In genomic region chr2:55232084-55232862, GRCh38 we compare ENCODE assay signal across 1 cellular context.
TF ChIP-seq lines count a peak whose summit lies in the region.

Gene CLHC1, minus strand, starts transcription at chr2:55232293. Its CDS starts 9,882 bp downstream, at chr2:55222411.
Gene RPS27A, plus strand, starts transcription at chr2:55232688. Its CDS starts 137 bp downstream, at chr2:55232825.

TF ChIP-seq in K562, 482 proteins besides CTCF, POLR2A, EP300 and RAD21 (continued from another document and continues in another):
- TF ChIP-seq, protein P1, sequence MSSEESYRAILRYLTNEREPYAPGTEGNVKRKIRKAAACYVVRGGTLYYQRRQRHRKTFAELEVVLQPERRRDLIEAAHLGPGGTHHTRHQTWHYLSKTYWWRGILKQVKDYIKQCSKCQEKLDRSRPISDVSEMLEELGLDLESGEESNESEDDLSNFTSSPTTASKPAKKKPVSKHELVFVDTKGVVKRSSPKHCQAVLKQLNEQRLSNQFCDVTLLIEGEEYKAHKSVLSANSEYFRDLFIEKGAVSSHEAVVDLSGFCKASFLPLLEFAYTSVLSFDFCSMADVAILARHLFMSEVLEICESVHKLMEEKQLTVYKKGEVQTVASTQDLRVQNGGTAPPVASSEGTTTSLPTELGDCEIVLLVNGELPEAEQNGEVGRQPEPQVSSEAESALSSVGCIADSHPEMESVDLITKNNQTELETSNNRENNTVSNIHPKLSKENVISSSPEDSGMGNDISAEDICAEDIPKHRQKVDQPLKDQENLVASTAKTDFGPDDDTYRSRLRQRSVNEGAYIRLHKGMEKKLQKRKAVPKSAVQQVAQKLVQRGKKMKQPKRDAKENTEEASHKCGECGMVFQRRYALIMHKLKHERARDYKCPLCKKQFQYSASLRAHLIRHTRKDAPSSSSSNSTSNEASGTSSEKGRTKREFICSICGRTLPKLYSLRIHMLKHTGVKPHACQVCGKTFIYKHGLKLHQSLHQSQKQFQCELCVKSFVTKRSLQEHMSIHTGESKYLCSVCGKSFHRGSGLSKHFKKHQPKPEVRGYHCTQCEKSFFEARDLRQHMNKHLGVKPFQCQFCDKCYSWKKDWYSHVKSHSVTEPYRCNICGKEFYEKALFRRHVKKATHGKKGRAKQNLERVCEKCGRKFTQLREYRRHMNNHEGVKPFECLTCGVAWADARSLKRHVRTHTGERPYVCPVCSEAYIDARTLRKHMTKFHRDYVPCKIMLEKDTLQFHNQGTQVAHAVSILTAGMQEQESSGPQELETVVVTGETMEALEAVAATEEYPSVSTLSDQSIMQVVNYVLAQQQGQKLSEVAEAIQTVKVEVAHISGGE (CRISPR knock-in tag; IDR thresholded peaks at IDR 0.05), result peak in 1 of 3 experiments; percentile 56; a peak in 2 of 6 replicates
- TF ChIP-seq HMG20B (CRISPR knock-in tag; IDR thresholded peaks at IDR 0.05), result no peak
- TF ChIP-seq RB1 (IDR thresholded peaks at IDR 0.05; ENCODE audit: low read depth), result peak; percentile 66
- TF ChIP-seq CHD4 (IDR thresholded peaks at IDR 0.05; ENCODE audit: insufficient read depth, insufficient replicate concordance, low read depth, low read length, poor library complexity, severe bottlenecking), result no peak
- peak; percentile 85; the same call in 1 of the 2 replicates for TF ChIP-seq ZNF766 (CRISPR knock-in tag; conservative IDR thresholded peaks at IDR 0.05)
- TF ChIP-seq, protein P2, sequence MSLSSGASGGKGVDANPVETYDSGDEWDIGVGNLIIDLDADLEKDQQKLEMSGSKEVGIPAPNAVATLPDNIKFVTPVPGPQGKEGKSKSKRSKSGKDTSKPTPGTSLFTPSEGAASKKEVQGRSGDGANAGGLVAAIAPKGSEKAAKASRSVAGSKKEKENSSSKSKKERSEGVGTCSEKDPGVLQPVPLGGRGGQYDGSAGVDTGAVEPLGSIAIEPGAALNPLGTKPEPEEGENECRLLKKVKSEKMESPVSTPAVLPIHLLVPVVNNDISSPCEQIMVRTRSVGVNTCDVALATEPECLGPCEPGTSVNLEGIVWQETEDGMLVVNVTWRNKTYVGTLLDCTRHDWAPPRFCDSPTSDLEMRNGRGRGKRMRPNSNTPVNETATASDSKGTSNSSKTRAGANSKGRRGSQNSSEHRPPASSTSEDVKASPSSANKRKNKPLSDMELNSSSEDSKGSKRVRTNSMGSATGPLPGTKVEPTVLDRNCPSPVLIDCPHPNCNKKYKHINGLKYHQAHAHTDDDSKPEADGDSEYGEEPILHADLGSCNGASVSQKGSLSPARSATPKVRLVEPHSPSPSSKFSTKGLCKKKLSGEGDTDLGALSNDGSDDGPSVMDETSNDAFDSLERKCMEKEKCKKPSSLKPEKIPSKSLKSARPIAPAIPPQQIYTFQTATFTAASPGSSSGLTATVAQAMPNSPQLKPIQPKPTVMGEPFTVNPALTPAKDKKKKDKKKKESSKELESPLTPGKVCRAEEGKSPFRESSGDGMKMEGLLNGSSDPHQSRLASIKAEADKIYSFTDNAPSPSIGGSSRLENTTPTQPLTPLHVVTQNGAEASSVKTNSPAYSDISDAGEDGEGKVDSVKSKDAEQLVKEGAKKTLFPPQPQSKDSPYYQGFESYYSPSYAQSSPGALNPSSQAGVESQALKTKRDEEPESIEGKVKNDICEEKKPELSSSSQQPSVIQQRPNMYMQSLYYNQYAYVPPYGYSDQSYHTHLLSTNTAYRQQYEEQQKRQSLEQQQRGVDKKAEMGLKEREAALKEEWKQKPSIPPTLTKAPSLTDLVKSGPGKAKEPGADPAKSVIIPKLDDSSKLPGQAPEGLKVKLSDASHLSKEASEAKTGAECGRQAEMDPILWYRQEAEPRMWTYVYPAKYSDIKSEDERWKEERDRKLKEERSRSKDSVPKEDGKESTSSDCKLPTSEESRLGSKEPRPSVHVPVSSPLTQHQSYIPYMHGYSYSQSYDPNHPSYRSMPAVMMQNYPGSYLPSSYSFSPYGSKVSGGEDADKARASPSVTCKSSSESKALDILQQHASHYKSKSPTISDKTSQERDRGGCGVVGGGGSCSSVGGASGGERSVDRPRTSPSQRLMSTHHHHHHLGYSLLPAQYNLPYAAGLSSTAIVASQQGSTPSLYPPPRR (CRISPR knock-in tag; IDR thresholded peaks at IDR 0.05; ENCODE audit: borderline replicate concordance), result no peak
- TF ChIP-seq ETV1 (tag; conservative IDR thresholded peaks at IDR 0.05; ENCODE audit: low read depth), result peak; percentile 63
- TF ChIP-seq MLLT1 (IDR thresholded peaks at IDR 0.05), result peak in 1 of 2 experiments; percentile 60; a peak in 2 of 4 replicates
- peak; percentile 77 for TF ChIP-seq GABPA (tag; conservative IDR thresholded peaks at IDR 0.05; ENCODE audit: low read depth)
- TF ChIP-seq RAD51 (IDR thresholded peaks at IDR 0.05; ENCODE audit: borderline replicate concordance, low read depth), result peak; percentile 28; the same call in 1 of the 2 replicates
- TF ChIP-seq HNRNPLL (IDR thresholded peaks at IDR 0.05; ENCODE audit: low read depth, low read length, poor library complexity, severe bottlenecking), result peak; percentile 94
- TF ChIP-seq TOE1 (IDR thresholded peaks at IDR 0.05; ENCODE audit: borderline replicate concordance), result peak; percentile 60; the same call in 1 of the 2 replicates
- no peak for TF ChIP-seq TOE1 (CRISPR knock-in tag; IDR thresholded peaks at IDR 0.05; ENCODE audit: borderline replicate concordance, low read depth)
- TF ChIP-seq, protein P3, sequence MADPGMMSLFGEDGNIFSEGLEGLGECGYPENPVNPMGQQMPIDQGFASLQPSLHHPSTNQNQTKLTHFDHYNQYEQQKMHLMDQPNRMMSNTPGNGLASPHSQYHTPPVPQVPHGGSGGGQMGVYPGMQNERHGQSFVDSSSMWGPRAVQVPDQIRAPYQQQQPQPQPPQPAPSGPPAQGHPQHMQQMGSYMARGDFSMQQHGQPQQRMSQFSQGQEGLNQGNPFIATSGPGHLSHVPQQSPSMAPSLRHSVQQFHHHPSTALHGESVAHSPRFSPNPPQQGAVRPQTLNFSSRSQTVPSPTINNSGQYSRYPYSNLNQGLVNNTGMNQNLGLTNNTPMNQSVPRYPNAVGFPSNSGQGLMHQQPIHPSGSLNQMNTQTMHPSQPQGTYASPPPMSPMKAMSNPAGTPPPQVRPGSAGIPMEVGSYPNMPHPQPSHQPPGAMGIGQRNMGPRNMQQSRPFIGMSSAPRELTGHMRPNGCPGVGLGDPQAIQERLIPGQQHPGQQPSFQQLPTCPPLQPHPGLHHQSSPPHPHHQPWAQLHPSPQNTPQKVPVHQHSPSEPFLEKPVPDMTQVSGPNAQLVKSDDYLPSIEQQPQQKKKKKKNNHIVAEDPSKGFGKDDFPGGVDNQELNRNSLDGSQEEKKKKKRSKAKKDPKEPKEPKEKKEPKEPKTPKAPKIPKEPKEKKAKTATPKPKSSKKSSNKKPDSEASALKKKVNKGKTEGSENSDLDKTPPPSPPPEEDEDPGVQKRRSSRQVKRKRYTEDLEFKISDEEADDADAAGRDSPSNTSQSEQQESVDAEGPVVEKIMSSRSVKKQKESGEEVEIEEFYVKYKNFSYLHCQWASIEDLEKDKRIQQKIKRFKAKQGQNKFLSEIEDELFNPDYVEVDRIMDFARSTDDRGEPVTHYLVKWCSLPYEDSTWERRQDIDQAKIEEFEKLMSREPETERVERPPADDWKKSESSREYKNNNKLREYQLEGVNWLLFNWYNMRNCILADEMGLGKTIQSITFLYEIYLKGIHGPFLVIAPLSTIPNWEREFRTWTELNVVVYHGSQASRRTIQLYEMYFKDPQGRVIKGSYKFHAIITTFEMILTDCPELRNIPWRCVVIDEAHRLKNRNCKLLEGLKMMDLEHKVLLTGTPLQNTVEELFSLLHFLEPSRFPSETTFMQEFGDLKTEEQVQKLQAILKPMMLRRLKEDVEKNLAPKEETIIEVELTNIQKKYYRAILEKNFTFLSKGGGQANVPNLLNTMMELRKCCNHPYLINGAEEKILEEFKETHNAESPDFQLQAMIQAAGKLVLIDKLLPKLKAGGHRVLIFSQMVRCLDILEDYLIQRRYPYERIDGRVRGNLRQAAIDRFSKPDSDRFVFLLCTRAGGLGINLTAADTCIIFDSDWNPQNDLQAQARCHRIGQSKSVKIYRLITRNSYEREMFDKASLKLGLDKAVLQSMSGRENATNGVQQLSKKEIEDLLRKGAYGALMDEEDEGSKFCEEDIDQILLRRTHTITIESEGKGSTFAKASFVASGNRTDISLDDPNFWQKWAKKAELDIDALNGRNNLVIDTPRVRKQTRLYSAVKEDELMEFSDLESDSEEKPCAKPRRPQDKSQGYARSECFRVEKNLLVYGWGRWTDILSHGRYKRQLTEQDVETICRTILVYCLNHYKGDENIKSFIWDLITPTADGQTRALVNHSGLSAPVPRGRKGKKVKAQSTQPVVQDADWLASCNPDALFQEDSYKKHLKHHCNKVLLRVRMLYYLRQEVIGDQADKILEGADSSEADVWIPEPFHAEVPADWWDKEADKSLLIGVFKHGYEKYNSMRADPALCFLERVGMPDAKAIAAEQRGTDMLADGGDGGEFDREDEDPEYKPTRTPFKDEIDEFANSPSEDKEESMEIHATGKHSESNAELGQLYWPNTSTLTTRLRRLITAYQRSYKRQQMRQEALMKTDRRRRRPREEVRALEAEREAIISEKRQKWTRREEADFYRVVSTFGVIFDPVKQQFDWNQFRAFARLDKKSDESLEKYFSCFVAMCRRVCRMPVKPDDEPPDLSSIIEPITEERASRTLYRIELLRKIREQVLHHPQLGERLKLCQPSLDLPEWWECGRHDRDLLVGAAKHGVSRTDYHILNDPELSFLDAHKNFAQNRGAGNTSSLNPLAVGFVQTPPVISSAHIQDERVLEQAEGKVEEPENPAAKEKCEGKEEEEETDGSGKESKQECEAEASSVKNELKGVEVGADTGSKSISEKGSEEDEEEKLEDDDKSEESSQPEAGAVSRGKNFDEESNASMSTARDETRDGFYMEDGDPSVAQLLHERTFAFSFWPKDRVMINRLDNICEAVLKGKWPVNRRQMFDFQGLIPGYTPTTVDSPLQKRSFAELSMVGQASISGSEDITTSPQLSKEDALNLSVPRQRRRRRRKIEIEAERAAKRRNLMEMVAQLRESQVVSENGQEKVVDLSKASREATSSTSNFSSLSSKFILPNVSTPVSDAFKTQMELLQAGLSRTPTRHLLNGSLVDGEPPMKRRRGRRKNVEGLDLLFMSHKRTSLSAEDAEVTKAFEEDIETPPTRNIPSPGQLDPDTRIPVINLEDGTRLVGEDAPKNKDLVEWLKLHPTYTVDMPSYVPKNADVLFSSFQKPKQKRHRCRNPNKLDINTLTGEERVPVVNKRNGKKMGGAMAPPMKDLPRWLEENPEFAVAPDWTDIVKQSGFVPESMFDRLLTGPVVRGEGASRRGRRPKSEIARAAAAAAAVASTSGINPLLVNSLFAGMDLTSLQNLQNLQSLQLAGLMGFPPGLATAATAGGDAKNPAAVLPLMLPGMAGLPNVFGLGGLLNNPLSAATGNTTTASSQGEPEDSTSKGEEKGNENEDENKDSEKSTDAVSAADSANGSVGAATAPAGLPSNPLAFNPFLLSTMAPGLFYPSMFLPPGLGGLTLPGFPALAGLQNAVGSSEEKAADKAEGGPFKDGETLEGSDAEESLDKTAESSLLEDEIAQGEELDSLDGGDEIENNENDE (IDR thresholded peaks at IDR 0.05; ENCODE audit: low read depth, low read length), result no peak
- TF ChIP-seq NFXL1 (CRISPR knock-in tag; IDR thresholded peaks at IDR 0.05), result no peak
- TF ChIP-seq IRF1 (CRISPR knock-in tag; IDR thresholded peaks at IDR 0.05; ENCODE audit: borderline replicate concordance), result peak; percentile 10; the same call in 1 of the 2 replicates
- TF ChIP-seq BCOR (IDR thresholded peaks at IDR 0.05), result 0 out of 2 replicates have a peak, but pooled peaks have one; percentile 26
- peak; percentile 93 for TF ChIP-seq POLR2H (tag; IDR thresholded peaks at IDR 0.05; ENCODE audit: low read depth)
- no peak for TF ChIP-seq ZNF586 (CRISPR knock-in tag; conservative IDR thresholded peaks at IDR 0.05)
- TF ChIP-seq TAF9B (IDR thresholded peaks at IDR 0.05; ENCODE audit: partially characterized antibody), result peak; percentile 92
- TF ChIP-seq, protein P4, sequence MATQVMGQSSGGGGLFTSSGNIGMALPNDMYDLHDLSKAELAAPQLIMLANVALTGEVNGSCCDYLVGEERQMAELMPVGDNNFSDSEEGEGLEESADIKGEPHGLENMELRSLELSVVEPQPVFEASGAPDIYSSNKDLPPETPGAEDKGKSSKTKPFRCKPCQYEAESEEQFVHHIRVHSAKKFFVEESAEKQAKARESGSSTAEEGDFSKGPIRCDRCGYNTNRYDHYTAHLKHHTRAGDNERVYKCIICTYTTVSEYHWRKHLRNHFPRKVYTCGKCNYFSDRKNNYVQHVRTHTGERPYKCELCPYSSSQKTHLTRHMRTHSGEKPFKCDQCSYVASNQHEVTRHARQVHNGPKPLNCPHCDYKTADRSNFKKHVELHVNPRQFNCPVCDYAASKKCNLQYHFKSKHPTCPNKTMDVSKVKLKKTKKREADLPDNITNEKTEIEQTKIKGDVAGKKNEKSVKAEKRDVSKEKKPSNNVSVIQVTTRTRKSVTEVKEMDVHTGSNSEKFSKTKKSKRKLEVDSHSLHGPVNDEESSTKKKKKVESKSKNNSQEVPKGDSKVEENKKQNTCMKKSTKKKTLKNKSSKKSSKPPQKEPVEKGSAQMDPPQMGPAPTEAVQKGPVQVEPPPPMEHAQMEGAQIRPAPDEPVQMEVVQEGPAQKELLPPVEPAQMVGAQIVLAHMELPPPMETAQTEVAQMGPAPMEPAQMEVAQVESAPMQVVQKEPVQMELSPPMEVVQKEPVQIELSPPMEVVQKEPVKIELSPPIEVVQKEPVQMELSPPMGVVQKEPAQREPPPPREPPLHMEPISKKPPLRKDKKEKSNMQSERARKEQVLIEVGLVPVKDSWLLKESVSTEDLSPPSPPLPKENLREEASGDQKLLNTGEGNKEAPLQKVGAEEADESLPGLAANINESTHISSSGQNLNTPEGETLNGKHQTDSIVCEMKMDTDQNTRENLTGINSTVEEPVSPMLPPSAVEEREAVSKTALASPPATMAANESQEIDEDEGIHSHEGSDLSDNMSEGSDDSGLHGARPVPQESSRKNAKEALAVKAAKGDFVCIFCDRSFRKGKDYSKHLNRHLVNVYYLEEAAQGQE (CRISPR knock-in tag; IDR thresholded peaks at IDR 0.05; ENCODE audit: low read depth), result 0 out of 2 replicates have a peak, but pooled peaks have one; percentile 13
- no peak for TF ChIP-seq U2AF1 (optimal IDR thresholded peaks at IDR 0.05; ENCODE audit: low read depth, low read length)
- TF ChIP-seq ZSCAN29 (IDR thresholded peaks at IDR 0.05), result no peak
- no peak for TF ChIP-seq POU5F1 (IDR thresholded peaks at IDR 0.05; ENCODE audit: borderline replicate concordance, low read depth, low read length, partially characterized antibody)
- no peak for TF ChIP-seq CREBBP (IDR thresholded peaks at IDR 0.05; ENCODE audit: low read depth, low read length)
- TF ChIP-seq ZNF224 (CRISPR knock-in tag; IDR thresholded peaks at IDR 0.05), result no peak
- no peak for TF ChIP-seq ZNF316 (IDR thresholded peaks at IDR 0.05)
- TF ChIP-seq FOSL1 (tag; conservative IDR thresholded peaks at IDR 0.05), result 0 out of 2 replicates have a peak, but pooled peaks have one; percentile 14
